1 cellular context compared by ENCODE assay signal in genomic region chr3:142447852-142448315, GRCh38.
A peak's percentile ranks its signal among the peaks of the same experiment; 100 is the strongest.
TF ChIP-seq lines count a peak whose summit lies in the region.

Gene XRN1, minus strand, starts transcription at chr3:142448037. Its CDS starts 93 bp downstream, at chr3:142447944.

TF ChIP-seq in HepG2, 621 proteins besides CTCF, POLR2A, EP300 and RAD21 (continued from another document and continues in another):
- TF ChIP-seq, protein P1, sequence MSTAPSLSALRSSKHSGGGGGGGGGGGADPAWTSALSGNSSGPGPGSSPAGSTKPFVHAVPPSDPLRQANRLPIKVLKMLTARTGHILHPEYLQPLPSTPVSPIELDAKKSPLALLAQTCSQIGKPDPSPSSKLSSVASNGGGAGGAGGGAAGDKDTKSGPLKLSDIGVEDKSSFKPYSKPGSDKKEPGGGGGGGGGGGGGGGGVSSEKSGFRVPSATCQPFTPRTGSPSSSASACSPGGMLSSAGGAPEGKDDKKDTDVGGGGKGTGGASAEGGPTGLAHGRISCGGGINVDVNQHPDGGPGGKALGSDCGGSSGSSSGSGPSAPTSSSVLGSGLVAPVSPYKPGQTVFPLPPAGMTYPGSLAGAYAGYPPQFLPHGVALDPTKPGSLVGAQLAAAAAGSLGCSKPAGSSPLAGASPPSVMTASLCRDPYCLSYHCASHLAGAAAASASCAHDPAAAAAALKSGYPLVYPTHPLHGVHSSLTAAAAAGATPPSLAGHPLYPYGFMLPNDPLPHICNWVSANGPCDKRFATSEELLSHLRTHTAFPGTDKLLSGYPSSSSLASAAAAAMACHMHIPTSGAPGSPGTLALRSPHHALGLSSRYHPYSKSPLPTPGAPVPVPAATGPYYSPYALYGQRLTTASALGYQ (CRISPR knock-in tag; IDR thresholded peaks at IDR 0.05), result no peak; the same call in 1 of the 2 replicates
- TF ChIP-seq, protein P2, sequence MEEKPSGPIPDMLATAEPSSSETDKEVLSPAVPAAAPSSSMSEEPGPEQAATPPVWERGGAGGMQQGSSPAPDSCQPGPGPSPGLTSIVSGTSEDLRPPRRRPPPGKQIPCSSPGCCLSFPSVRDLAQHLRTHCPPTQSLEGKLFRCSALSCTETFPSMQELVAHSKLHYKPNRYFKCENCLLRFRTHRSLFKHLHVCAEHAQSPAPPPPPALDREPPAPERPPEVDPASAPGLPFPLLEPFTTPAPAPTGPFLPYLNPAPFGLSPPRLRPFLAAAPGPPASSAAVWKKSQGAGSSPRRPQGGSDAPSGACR (CRISPR knock-in tag; IDR thresholded peaks at IDR 0.05), result no peak
- peak; percentile 69 for TF ChIP-seq ZNF124 (CRISPR knock-in tag; IDR thresholded peaks at IDR 0.05)
- TF ChIP-seq ELF1 (CRISPR knock-in tag; IDR thresholded peaks at IDR 0.05), result peak; percentile 55
- no peak for TF ChIP-seq ZMYM3 (CRISPR knock-in tag; IDR thresholded peaks at IDR 0.05)
- TF ChIP-seq ZNF761 (CRISPR knock-in tag; conservative IDR thresholded peaks at IDR 0.05), result peak; percentile 38; the same call in 1 of the 2 replicates
- TF ChIP-seq MAF1 (CRISPR knock-in tag; IDR thresholded peaks at IDR 0.05; ENCODE audit: borderline replicate concordance), result no peak
- TF ChIP-seq GABPB1 (CRISPR knock-in tag; IDR thresholded peaks at IDR 0.05), result peak; percentile 92
- TF ChIP-seq MTF2 (CRISPR knock-in tag; IDR thresholded peaks at IDR 0.05; ENCODE audit: borderline replicate concordance), result no peak
- TF ChIP-seq, protein P3, sequence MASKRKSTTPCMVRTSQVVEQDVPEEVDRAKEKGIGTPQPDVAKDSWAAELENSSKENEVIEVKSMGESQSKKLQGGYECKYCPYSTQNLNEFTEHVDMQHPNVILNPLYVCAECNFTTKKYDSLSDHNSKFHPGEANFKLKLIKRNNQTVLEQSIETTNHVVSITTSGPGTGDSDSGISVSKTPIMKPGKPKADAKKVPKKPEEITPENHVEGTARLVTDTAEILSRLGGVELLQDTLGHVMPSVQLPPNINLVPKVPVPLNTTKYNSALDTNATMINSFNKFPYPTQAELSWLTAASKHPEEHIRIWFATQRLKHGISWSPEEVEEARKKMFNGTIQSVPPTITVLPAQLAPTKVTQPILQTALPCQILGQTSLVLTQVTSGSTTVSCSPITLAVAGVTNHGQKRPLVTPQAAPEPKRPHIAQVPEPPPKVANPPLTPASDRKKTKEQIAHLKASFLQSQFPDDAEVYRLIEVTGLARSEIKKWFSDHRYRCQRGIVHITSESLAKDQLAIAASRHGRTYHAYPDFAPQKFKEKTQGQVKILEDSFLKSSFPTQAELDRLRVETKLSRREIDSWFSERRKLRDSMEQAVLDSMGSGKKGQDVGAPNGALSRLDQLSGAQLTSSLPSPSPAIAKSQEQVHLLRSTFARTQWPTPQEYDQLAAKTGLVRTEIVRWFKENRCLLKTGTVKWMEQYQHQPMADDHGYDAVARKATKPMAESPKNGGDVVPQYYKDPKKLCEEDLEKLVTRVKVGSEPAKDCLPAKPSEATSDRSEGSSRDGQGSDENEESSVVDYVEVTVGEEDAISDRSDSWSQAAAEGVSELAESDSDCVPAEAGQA (IDR thresholded peaks at IDR 0.05; ENCODE audit: low read depth), result peak; percentile 67; the same call in 1 of the 2 replicates
- TF ChIP-seq, protein P3 (CRISPR knock-in tag; IDR thresholded peaks at IDR 0.05; ENCODE audit: borderline replicate concordance), result no peak
- no peak for TF ChIP-seq TGIF2 (CRISPR knock-in tag; IDR thresholded peaks at IDR 0.05)
- peak; percentile 73; the same call in 1 of the 2 replicates for TF ChIP-seq ZBTB2 (CRISPR knock-in tag; IDR thresholded peaks at IDR 0.05; ENCODE audit: low read depth)
- TF ChIP-seq NFIB (CRISPR knock-in tag; IDR thresholded peaks at IDR 0.05; ENCODE audit: borderline replicate concordance), result 0 out of 2 replicates have a peak, but pooled peaks have one; percentile 59
- TF ChIP-seq GATA4 (IDR thresholded peaks at IDR 0.05; ENCODE audit: borderline replicate concordance, low read depth), result no peak; the same call in 1 of the 2 replicates
- TF ChIP-seq KDM6A (CRISPR knock-in tag; IDR thresholded peaks at IDR 0.05; ENCODE audit: low read depth), result no peak
- peak; percentile 53; the same call in 1 of the 2 replicates for TF ChIP-seq ZNF792 (CRISPR knock-in tag; IDR thresholded peaks at IDR 0.05)
- TF ChIP-seq POLR2AphosphoS2 (IDR thresholded peaks at IDR 0.05; ENCODE audit: low read depth, low read length), result no peak
- TF ChIP-seq, protein P4, sequence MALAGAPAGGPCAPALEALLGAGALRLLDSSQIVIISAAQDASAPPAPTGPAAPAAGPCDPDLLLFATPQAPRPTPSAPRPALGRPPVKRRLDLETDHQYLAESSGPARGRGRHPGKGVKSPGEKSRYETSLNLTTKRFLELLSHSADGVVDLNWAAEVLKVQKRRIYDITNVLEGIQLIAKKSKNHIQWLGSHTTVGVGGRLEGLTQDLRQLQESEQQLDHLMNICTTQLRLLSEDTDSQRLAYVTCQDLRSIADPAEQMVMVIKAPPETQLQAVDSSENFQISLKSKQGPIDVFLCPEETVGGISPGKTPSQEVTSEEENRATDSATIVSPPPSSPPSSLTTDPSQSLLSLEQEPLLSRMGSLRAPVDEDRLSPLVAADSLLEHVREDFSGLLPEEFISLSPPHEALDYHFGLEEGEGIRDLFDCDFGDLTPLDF (CRISPR knock-in tag; IDR thresholded peaks at IDR 0.05), result no peak; the same call in 1 of the 2 replicates
- TF ChIP-seq ZHX1 (CRISPR knock-in tag; IDR thresholded peaks at IDR 0.05; ENCODE audit: low read depth), result no peak
- TF ChIP-seq ZNF558 (CRISPR knock-in tag; IDR thresholded peaks at IDR 0.05; ENCODE audit: borderline replicate concordance), result no peak
- 0 out of 2 replicates have a peak, but pooled peaks have one; percentile 23 for TF ChIP-seq ZNF224 (CRISPR knock-in tag; IDR thresholded peaks at IDR 0.05)
- TF ChIP-seq ZFP82 (CRISPR knock-in tag; IDR thresholded peaks at IDR 0.05; ENCODE audit: borderline replicate concordance), result no peak
- TF ChIP-seq PCBP2 (optimal IDR thresholded peaks at IDR 0.05; ENCODE audit: low read depth, low read length, poor library complexity, severe bottlenecking), result no peak
- peak; percentile 82 for TF ChIP-seq DRAP1 (CRISPR knock-in tag; IDR thresholded peaks at IDR 0.05)
- no peak for TF ChIP-seq ZNF773 (CRISPR knock-in tag; IDR thresholded peaks at IDR 0.05; ENCODE audit: borderline replicate concordance)
- TF ChIP-seq ATF4 (CRISPR knock-in tag; IDR thresholded peaks at IDR 0.05), result peak in 1 of 2 experiments; percentile 55; a peak in 2 of 4 replicates
- TF ChIP-seq CENPT (CRISPR knock-in tag; IDR thresholded peaks at IDR 0.05; ENCODE audit: low read depth), result no peak
- TF ChIP-seq KLF11 (CRISPR knock-in tag; IDR thresholded peaks at IDR 0.05), result no peak
- TF ChIP-seq KDM4B (CRISPR knock-in tag; IDR thresholded peaks at IDR 0.05), result no peak
- peak; percentile 65; the same call in 1 of the 2 replicates for TF ChIP-seq ZNF317 (CRISPR knock-in tag; IDR thresholded peaks at IDR 0.05)
- TF ChIP-seq ZNF547 (CRISPR knock-in tag; IDR thresholded peaks at IDR 0.05), result peak; percentile 90
- TF ChIP-seq SMAD1 (CRISPR knock-in tag; IDR thresholded peaks at IDR 0.05; ENCODE audit: borderline replicate concordance, low read depth), result no peak; the same call in 1 of the 2 replicates
- TF ChIP-seq HNF4A (CRISPR knock-in tag; IDR thresholded peaks at IDR 0.05), result no peak
- no peak for TF ChIP-seq ZNF207 (IDR thresholded peaks at IDR 0.05; ENCODE audit: borderline replicate concordance)
- TF ChIP-seq HMGA1 (CRISPR knock-in tag; conservative IDR thresholded peaks at IDR 0.05), result no peak
- TF ChIP-seq PAWR (CRISPR knock-in tag; IDR thresholded peaks at IDR 0.05; ENCODE audit: borderline replicate concordance), result no peak
- no peak for TF ChIP-seq ZBTB7A (CRISPR knock-in tag; IDR thresholded peaks at IDR 0.05)
- TF ChIP-seq PAF1 (CRISPR knock-in tag; IDR thresholded peaks at IDR 0.05), result no peak
- TF ChIP-seq ZNF34 (CRISPR knock-in tag; IDR thresholded peaks at IDR 0.05; ENCODE audit: borderline replicate concordance), result no peak
- TF ChIP-seq IKZF4 (CRISPR knock-in tag; IDR thresholded peaks at IDR 0.05; ENCODE audit: borderline replicate concordance, low read depth, not compliant biosample characterization), result peak; percentile 49
- peak; percentile 14; the same call in 1 of the 2 replicates for TF ChIP-seq PPARG (CRISPR knock-in tag; conservative IDR thresholded peaks at IDR 0.05)
- peak; percentile 20; the same call in 1 of the 2 replicates for TF ChIP-seq U2AF2 (IDR thresholded peaks at IDR 0.05; ENCODE audit: low read depth, low read length)
- TF ChIP-seq HOXA5 (CRISPR knock-in tag; IDR thresholded peaks at IDR 0.05), result no peak
- TF ChIP-seq MXD3 (CRISPR knock-in tag; IDR thresholded peaks at IDR 0.05), result peak; percentile 79; the same call in 1 of the 2 replicates
- no peak for TF ChIP-seq MLX (CRISPR knock-in tag; IDR thresholded peaks at IDR 0.05)
- TF ChIP-seq, protein P5, sequence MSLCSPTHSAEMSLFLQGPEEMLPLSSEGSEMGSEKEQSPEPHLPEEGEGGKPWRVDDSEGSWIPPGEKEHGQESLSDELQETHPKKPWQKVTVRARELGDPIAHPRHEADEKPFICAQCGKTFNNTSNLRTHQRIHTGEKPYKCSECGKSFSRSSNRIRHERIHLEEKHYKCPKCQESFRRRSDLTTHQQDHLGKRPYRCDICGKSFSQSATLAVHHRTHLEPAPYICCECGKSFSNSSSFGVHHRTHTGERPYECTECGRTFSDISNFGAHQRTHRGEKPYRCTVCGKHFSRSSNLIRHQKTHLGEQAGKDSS (CRISPR knock-in tag; IDR thresholded peaks at IDR 0.05; ENCODE audit: borderline replicate concordance, low read depth), result peak; percentile 57; the same call in 1 of the 2 replicates
- TF ChIP-seq SYNCRIP (IDR thresholded peaks at IDR 0.05; ENCODE audit: insufficient read depth, low read depth, low read length), result no peak
